ENCODE assay signal across 13 cellular contexts in the genomic region with DNA sequence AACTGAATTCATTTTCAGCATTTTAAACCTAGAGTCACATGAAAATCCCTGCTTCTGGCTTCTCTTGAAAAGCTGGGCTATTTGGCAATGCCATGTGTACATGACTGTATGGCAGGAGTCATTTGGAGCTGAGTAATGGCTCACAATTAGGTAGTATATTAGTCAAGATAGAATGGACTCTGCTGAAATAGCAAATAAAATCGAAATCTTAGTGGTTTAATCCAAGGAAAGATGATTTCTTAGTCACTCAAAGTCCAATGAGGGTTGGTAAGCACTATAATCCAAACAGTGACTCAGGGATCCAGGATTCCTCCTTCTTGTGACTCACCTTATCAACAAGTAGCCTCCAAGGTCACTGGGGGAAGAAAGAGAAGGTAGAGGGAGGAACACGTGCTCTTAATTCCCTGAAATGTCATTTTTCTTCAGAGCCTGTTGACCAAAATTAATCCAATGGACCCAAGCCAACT. TPM values are rescaled to one million over a fixed set of nuclear protein-coding genes. Genes with fewer than 3 reads are reported as not detected.
A peak's percentile ranks its signal among the peaks of the same experiment; 100 is the strongest.
DNase-seq lines count a peak whose midpoint lies in the region; ATAC-seq, FAIRE-seq and TF ChIP-seq lines count a peak whose summit lies in the region.
"Had no signal": no experiment of that assay in that cellular context is flagged by ENCODE, and none has a peak within 500 bp of the region (broad histone marks: within the 10 kb centered on the region; RNA-seq: fewer than 3 reads in every experiment).

No MANE protein-coding gene starts in this region.

- peak overlapping the region; percentile 86 for H3K27ac ChIP-seq in GM23248
- peak overlapping the region; percentile 20 for H3K27ac ChIP-seq in RWPE2 (ENCODE audit: poor library complexity, severe bottlenecking)
- H3K27ac ChIP-seq in small intestine (ENCODE audit: low read depth in 1 of 2, low read length in 1 of 2), result no peak overlapping the region

- H2AFZ ChIP-seq in GM23248, result no peak overlapping the region; the same call in 1 of the 2 replicates

- H3K9me3 ChIP-seq in GM23248 (ENCODE audit: low read depth), result no peaks in the 10 kb centered on the region
- H3K9me3 ChIP-seq in RWPE2 (ENCODE audit: severe bottlenecking), result no peaks in the 10 kb centered on the region
- H3K9me3 ChIP-seq in small intestine (ENCODE audit: control insufficient read depth, low read depth), result no peaks in the 10 kb centered on the region

- peak overlapping the region; percentile 56 for H3K4me3 ChIP-seq in GM23248
- no peak overlapping the region for H3K4me3 ChIP-seq in RWPE2 (ENCODE audit: severe bottlenecking)
- H3K4me3 ChIP-seq in small intestine (ENCODE audit: low read depth in 1 of 2, low read length in 2 of 2), result no peak overlapping the region

- H3F3A ChIP-seq in GM23248 (ENCODE audit: insufficient read depth), result peaks cover 30% of the 10 kb centered on the region

- TF ChIP-seq CTCF in RWPE2 (IDR thresholded peaks at IDR 0.05; ENCODE audit: poor library complexity, severe bottlenecking), result no peak

- in situ Hi-C loops in GM23248 (cut with MboI), result no loop called here

- H3K9me2 ChIP-seq in GM23248 (ENCODE audit: insufficient read depth), result no peaks in the 10 kb centered on the region

- no peaks in the 10 kb centered on the region for H4K20me1 ChIP-seq in GM23248 (ENCODE audit: insufficient read depth)

- ATAC-seq in RWPE2 (ENCODE audit: low read depth), result peak; percentile 92
- no peak for ATAC-seq in HG03135 (IDR thresholded peaks at IDR 0.05; ENCODE audit: unreplicated experiment)
- ATAC-seq in GM18498 (IDR thresholded peaks at IDR 0.05; ENCODE audit: unreplicated experiment), result no peak

- WGBS in GM23248 (ENCODE audit: low coverage in 1 of 2, low lambda C conversion rate in 2 of 2, missing lambda C conversion rate in 2 of 2), 2 experiments, result 4 to 7% methylated on average over 2 of the region's 2 CpGs
- 18 to 52% (median 26%) methylated on average over 2 of the region's 2 CpGs for WGBS in small intestine, 3 donors

- peak overlapping the region; percentile 70 for H3K4me2 ChIP-seq in GM23248 (ENCODE audit: unreplicated experiment)

- H3K9ac ChIP-seq in GM23248, result peak overlapping the region; percentile 74

- peaks cover 18% of the 10 kb centered on the region for H3K4me1 ChIP-seq in GM23248 (ENCODE audit: insufficient read depth)
- peaks cover 7% of the 10 kb centered on the region for H3K4me1 ChIP-seq in RWPE2 (ENCODE audit: insufficient read depth, poor library complexity, severe bottlenecking)
- H3K4me1 ChIP-seq in small intestine (ENCODE audit: control insufficient read depth in 2 of 2, insufficient read depth in 1 of 2, low read depth in 1 of 2, low read length in 1 of 2), result no peaks in the 10 kb centered on the region

- H3K27me3 ChIP-seq in GM23248 (replicated peaks; ENCODE audit: insufficient read depth), result no peaks in the 10 kb centered on the region
- H3K27me3 ChIP-seq in RWPE2 (ENCODE audit: insufficient read depth, poor library complexity, severe bottlenecking), result no peaks in the 10 kb centered on the region
- H3K27me3 ChIP-seq in small intestine (ENCODE audit: control insufficient read depth in 2 of 2, insufficient read depth in 2 of 2, low read length in 2 of 2), result no peaks in the 10 kb centered on the region

- DNase-seq in GM23248, result peak; percentile 97
- DNase-seq in RWPE2 (ENCODE audit: low spot score), result no peak
- peak; percentile 81 for DNase-seq in fibroblast of peridontal ligament (ENCODE audit: extremely low read depth)
- DNase-seq in small intestine, result peak; percentile 75
- no peak for DNase-seq in stimulated activated CD8-positive, alpha-beta memory T cell treated with anti-CD3 and anti-CD28 coated beads, Interleukin-4, amount 100 ng/mL, for 48 hours
- no peak for DNase-seq in DMS 273 treated with DMSO at 0.1 percent for 48 hours (lab: John Stamatoyannopoulos, UW)
- DNase-seq: DMS79, hypothalamus, Kasumi-1, NCI-H2107, OCI-M1 had no signal

- FAIRE-seq in small intestine (lab: Jason Lieb, UNC), result no peak

- H3K79me2 ChIP-seq in GM23248 (ENCODE audit: insufficient read depth), result no peaks in the 10 kb centered on the region

- no peaks in the 10 kb centered on the region for H3K36me3 ChIP-seq in GM23248 (ENCODE audit: low read depth)
- H3K36me3 ChIP-seq in RWPE2 (ENCODE audit: low read depth), result no peaks in the 10 kb centered on the region
- H3K36me3 ChIP-seq in small intestine (ENCODE audit: control insufficient read depth in 2 of 2, insufficient read depth in 2 of 2, low read length in 2 of 2), result no peaks in the 10 kb centered on the region

RNA-seq across cellular contexts. Expression of a gene that starts 13.9 kb away (rescaled TPM):
- total RNA-seq in GM23248 (2014; rRNA removed; shearing (Covaris generic)), result 45.0 and 67.2 TPM in 2 replicates
- polyA plus RNA-seq in GM23248 (2016; fragmentation: Nextera tagmentation; extraction: Ambion mirVana) (124 and 126 TPM in 2 replicates), small intestine (10 to 100 TPM; 68.9 to 89.4 (median 88.8) TPM)

Comparison
In these comparisons a context has a peak if more than half of its experiments do, and no peak if none do; other contexts are left out.
1. DNase-seq: peak in GM23248 (single experiment), fibroblast of peridontal ligament (single experiment) and small intestine (single experiment); none in RWPE2 (single experiment), stimulated activated CD8-positive, alpha-beta memory T cell treated with anti-CD3 and anti-CD28 coated beads, Interleukin-4, amount 100 ng/mL, for 48 hours (single experiment) and DMS 273 treated with DMSO at 0.1 percent for 48 hours (single experiment).
2. H3K27ac ChIP-seq: peak in GM23248 (single experiment) and RWPE2 (single experiment); none in small intestine (0 of 2).